ENCODE assay signal across 26 cellular contexts in genomic region chr13:90797335-90797734, GRCh38.
"Had no signal": no experiment of that assay in that cellular context is flagged by ENCODE, and none has a peak within 500 bp of the region (broad histone marks: within the 10 kb centered on the region; RNA-seq: fewer than 3 reads in every experiment).

No MANE protein-coding gene starts in this region.

- H3K4me1 ChIP-seq: Peyer's patch, SJSA1 had no signal

- H3K9me3 Mint-ChIP-seq: T-helper 1 cell treated with Interleukin-12 subunit alpha and Interleukin-12 subunit beta and Interleukin-4 antibody, amounts not matched to agents 30 μg/mL and 1 μg/mL, for 36 hours had no signal

- DNase-seq: Karpas-422, MM.1S, NCI-H1092 treated with DMSO at 0.1 percent for 48 hours, NCI-H1105 treated with DMSO at 0.1 percent for 48 hours, NCI-H1436, NCI-H146, NCI-H1694, NCI-H1930, NCI-H2029 treated with DMSO at 0.1 percent for 48 hours, NCI-H2081 treated with DMSO at 0.1 percent for 48 hours, NCI-H2107, NCI-H2171, NCI-H226, NCI-H446 treated with DMSO at 0.1 percent for 48 hours, NCI-H510A, NCI-H526, NCI-H748 treated with DMSO at 0.1 percent for 48 hours, Peyer's patch, Right ventricle myocardium superior, RPMI8226, SHP77 treated with DMSO at 0.1 percent for 48 hours, SW 1271, T-helper 1 cell had no signal

- H3K27ac Mint-ChIP-seq: T-helper 1 cell treated with Interleukin-12 subunit alpha and Interleukin-12 subunit beta and Interleukin-4 antibody, amounts not matched to agents 30 μg/mL and 1 μg/mL, for 36 hours had no signal

- H3K27ac ChIP-seq: Peyer's patch, SJSA1, SK-N-MC had no signal

- H3K4me3 ChIP-seq: Peyer's patch, SJSA1, SK-N-MC had no signal

- H3K4me3 Mint-ChIP-seq: T-helper 1 cell treated with Interleukin-12 subunit alpha and Interleukin-12 subunit beta and Interleukin-4 antibody, amounts not matched to agents 30 μg/mL and 1 μg/mL, for 36 hours had no signal

- H3K36me3 ChIP-seq: Peyer's patch, SJSA1 had no signal

- H3K27me3 ChIP-seq: Peyer's patch, SJSA1 had no signal

- H3K9me3 ChIP-seq: Peyer's patch, SJSA1 had no signal
